In genomic region chr12:26125451-26126339, GRCh38 we compare ENCODE assay signal across 8 cellular contexts. TPM values are rescaled to one million over a fixed set of nuclear protein-coding genes. Genes with fewer than 3 reads are reported as not detected.
DNase-seq lines count a peak whose midpoint lies in the region; ATAC-seq and TF ChIP-seq lines count a peak whose summit lies in the region.

No MANE protein-coding gene starts in this region.

- TF ChIP-seq CTCF in C4-2B (conservative IDR thresholded peaks at IDR 0.05): no peak

- peak; percentile 30 for ATAC-seq in HG03571 (IDR thresholded peaks at IDR 0.05; ENCODE audit: unreplicated experiment)

- peak; percentile 27 for DNase-seq in GM19238 (ENCODE audit: insufficient read length, low spot score)
- DNase-seq in RPMI7951 (ENCODE audit: low read depth): peak; percentile 83
- DNase-seq in astrocyte of the hippocampus (ENCODE audit: low read depth, low spot score): peak; percentile 95
- peak; percentile 78 for DNase-seq in hepatic stellate cell (ENCODE audit: low spot score)
- peak; percentile 75 for DNase-seq in pons (ENCODE audit: low spot score)
- no peak for DNase-seq in Kasumi-1 (lab: John Stamatoyannopoulos, UW)

- H3K27ac ChIP-seq in C4-2B: peak overlapping the region; percentile 70

RNA-seq across cellular contexts. Expression of gene BHLHE41, which starts 0.9 kb away (rescaled TPM):
- 7.8 and 9.1 TPM in 2 replicates for total RNA-seq in RPMI7951 (2014; rRNA removed; shearing (Covaris generic))

Comparison
In these comparisons a context has a peak if more than half of its experiments do, and no peak if none do; other contexts are left out.
1. DNase-seq: peak in GM19238 (single experiment), RPMI7951 (single experiment), astrocyte of the hippocampus (single experiment), hepatic stellate cell (single experiment) and pons (single experiment); none in Kasumi-1 (0 of 2).